In the genomic region with DNA sequence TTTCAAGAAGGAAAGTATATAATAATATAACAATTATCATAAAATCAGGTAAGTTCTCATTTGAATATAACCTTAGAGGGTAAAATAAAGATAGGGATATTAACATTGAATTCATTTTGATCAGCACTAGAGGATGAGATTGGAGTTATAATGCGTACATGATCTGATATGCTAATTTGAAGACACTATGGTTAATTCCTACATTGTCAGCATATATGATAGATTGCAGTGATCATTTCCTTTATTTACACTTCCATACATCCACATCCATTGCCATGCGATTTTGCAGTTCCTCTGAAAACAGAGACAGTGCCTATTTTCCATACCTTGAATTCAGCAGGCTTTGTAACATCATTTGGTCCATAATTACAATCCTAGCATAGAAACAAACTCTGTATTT, we compare ENCODE assay signal across 18 cellular contexts.
A peak's percentile ranks its signal among the peaks of the same experiment; 100 is the strongest.
DNase-seq lines count a peak whose midpoint lies in the region; ATAC-seq, FAIRE-seq and TF ChIP-seq lines count a peak whose summit lies in the region.
"Had no signal": no experiment of that assay in that cellular context is flagged by ENCODE, and none has a peak within 500 bp of the region (broad histone marks: within the 10 kb centered on the region; RNA-seq: fewer than 3 reads in every experiment).

No MANE protein-coding gene starts in this region.

- no peak overlapping the region for H3K9ac ChIP-seq in K562 (ENCODE audit: insufficient read depth in 1 of 2, low read depth in 2 of 2, low read length in 2 of 2)
- H3K9ac ChIP-seq: BLaER1 had no signal

- H3K4me1 ChIP-seq in A549 (no peaks in the 10 kb centered on the region), K562 (replicated peaks in 1 of 2; ENCODE audit: control insufficient read depth in 2 of 2, insufficient read depth in 2 of 2, low read length in 2 of 2) (no peaks in the 10 kb centered on the region)
- H3K4me1 ChIP-seq: BE2C, BLaER1, Caco-2 had no signal

- BruUV-seq in K562 (replicated peaks; lab: Mats Ljungman, UMichigan) = no TSS peak

- H2AFZ ChIP-seq in K562 (ENCODE audit: low read depth, low read length) = no peak overlapping the region

- CTCF ChIA-PET in A549 (lab: Yijun Ruan, JAX) = no interaction called here
- CTCF ChIA-PET in K562 (lab: Yijun Ruan, JAX; ENCODE audit: low intra/inter-chr PET ratio) = no interaction called here

- H3K9me3 ChIP-seq in A549 (peaks cover 23% of the 10 kb centered on the region), K562 (replicated peaks; ENCODE audit: control insufficient read depth, insufficient read depth, low read depth, low read length) (no peaks in the 10 kb centered on the region)
- H3K9me3 ChIP-seq: BE2C, BLaER1 had no signal

- TF ChIP-seq RAD21 in A549 (conservative IDR thresholded peaks at IDR 0.05 in 1 of 2, IDR thresholded peaks at IDR 0.05 in 1 of 2) (no peak), K562 (CRISPR knock-in tag; conservative IDR thresholded peaks at IDR 0.05 in 1 of 2, IDR thresholded peaks at IDR 0.05 in 1 of 2) (no peak)

- no peaks in the 10 kb centered on the region for H3K79me2 ChIP-seq in K562 (ENCODE audit: control insufficient read depth, insufficient read depth, low read length)

- TF ChIP-seq EP300 in A549 (IDR thresholded peaks at IDR 0.05) (no peak), K562 (IDR thresholded peaks at IDR 0.05; ENCODE audit: low read length) (no peak)

- TF ChIP-seq CTCF in A549 (IDR thresholded peaks at IDR 0.05) (no peak), K562 (IDR thresholded peaks at IDR 0.05 in 2 of 3, conservative IDR thresholded peaks at IDR 0.05 in 1 of 3; ENCODE audit: insufficient read depth in 2 of 3, low read depth in 1 of 3, low read length in 3 of 3) (no peak)

- no peak overlapping the region for H3K4me2 ChIP-seq in A549
- H3K4me2 ChIP-seq in K562 (ENCODE audit: insufficient read depth, low read length) = no peak overlapping the region
- H3K4me2 ChIP-seq: BLaER1 had no signal

- no peak overlapping the region for H3K4me3 ChIP-seq in A549
- no peak overlapping the region for H3K4me3 ChIP-seq in K562
- H3K4me3 ChIP-seq: BLaER1 had no signal

- WGBS in A549 (ENCODE audit: missing lambda C conversion rate) = 47% methylated on average over 2 of the region's 2 CpGs
- 3% methylated on average over 2 of the region's 2 CpGs for WGBS in K562 (ENCODE audit: insufficient coverage, low coverage, missing lambda C conversion rate)

- in situ Hi-C loops in K562 (cut with MboI) (no loop called here), ACHN (cut with HindIII; ENCODE audit: low pct_ligation_motif_present, low pct_unique_long_range_greater_than_20kb, low sequenced_read_pairs) (no loop called here)

- H3K27ac ChIP-seq in A549 = no peak overlapping the region
- no peak overlapping the region for H3K27ac ChIP-seq in K562 (ENCODE audit: extremely low read depth, low read depth, low read length)
- H3K27ac ChIP-seq: BLaER1 had no signal

- POLR2A ChIA-PET in A549 (lab: Yijun Ruan, JAX) (no interaction called here), K562 (lab: Yijun Ruan, JAX) (no interaction called here)

- ATAC-seq in A549 (no peak), K562 (no peak), HG03045 (IDR thresholded peaks at IDR 0.05; ENCODE audit: unreplicated experiment) (no peak)
- ATAC-seq: CD8-positive, alpha-beta T cell had no signal

- H3K9me1 ChIP-seq in K562 (ENCODE audit: control insufficient read depth, insufficient read depth, low read length) = no peaks in the 10 kb centered on the region

- DNase-seq in A549 (ENCODE audit: low read depth in 1 of 2, low spot score in 1 of 2) (no peak), HTR-8/SVneo (ENCODE audit: insufficient read length, low spot score) (no peak), K562 (ENCODE audit: extremely low read depth in 1 of 4, low spot score in 3 of 4) (no peak), ACHN (no peak)
- DNase-seq: 8988T; BE2C; C1 segment of cervical spinal cord; Caco-2; Calu3; CD4-positive, CD25-positive, alpha-beta regulatory T cell; CD8-positive, alpha-beta T cell; DMS79 treated with DMSO at 0.1 percent for 48 hours; GF-D8 had no signal

- TF ChIP-seq POLR2A in A549 (IDR thresholded peaks at IDR 0.05; ENCODE audit: low read length) (no peak), K562 (conservative IDR thresholded peaks at IDR 0.05) (no peak)

- intact Hi-C loops in K562 (cut with micrococcal nuclease) = no loop called here

- no peaks in the 10 kb centered on the region for H3K27me3 ChIP-seq in K562 (ENCODE audit: control insufficient read depth in 2 of 2, insufficient read depth in 2 of 2, low read length in 2 of 2)
- H3K27me3 ChIP-seq: BE2C, BLaER1 had no signal

- peak; percentile 46 for FAIRE-seq in A549 (lab: Jason Lieb, UNC)
- FAIRE-seq in HTR-8/SVneo (lab: Jason Lieb, UNC) = peak; percentile 69
- FAIRE-seq in K562 (lab: Jason Lieb, UNC) = no peak
- FAIRE-seq: D721Med, GM12891, GM19239 had no signal

- no peaks in the 10 kb centered on the region for H4K20me1 ChIP-seq in K562 (replicated peaks; ENCODE audit: control insufficient read depth, insufficient read depth, low read length)
- H4K20me1 ChIP-seq: BLaER1 had no signal

- H3K36me3 ChIP-seq in K562 (ENCODE audit: control insufficient read depth, insufficient read depth, low read length) = no peaks in the 10 kb centered on the region
- H3K36me3 ChIP-seq: BE2C, BLaER1 had no signal

TF ChIP-seq in A549, 52 proteins besides CTCF, POLR2A, EP300 and RAD21:
- TF ChIP-seq RFX5 (IDR thresholded peaks at IDR 0.05) = no peak
- TF ChIP-seq MAFK (IDR thresholded peaks at IDR 0.05; ENCODE audit: partially characterized antibody) = peak; percentile 71
TF ChIP-seq in A549: peak in this region for 1.

TF ChIP-seq in K562, 482 proteins besides CTCF, POLR2A, EP300 and RAD21:
- TF ChIP-seq ZNF316 (IDR thresholded peaks at IDR 0.05) (peak; percentile 17; the same call in 1 of the 2 replicates), YBX1 (IDR thresholded peaks at IDR 0.05) (no peak)
